8 cellular contexts compared by ENCODE assay signal in the genomic region with DNA sequence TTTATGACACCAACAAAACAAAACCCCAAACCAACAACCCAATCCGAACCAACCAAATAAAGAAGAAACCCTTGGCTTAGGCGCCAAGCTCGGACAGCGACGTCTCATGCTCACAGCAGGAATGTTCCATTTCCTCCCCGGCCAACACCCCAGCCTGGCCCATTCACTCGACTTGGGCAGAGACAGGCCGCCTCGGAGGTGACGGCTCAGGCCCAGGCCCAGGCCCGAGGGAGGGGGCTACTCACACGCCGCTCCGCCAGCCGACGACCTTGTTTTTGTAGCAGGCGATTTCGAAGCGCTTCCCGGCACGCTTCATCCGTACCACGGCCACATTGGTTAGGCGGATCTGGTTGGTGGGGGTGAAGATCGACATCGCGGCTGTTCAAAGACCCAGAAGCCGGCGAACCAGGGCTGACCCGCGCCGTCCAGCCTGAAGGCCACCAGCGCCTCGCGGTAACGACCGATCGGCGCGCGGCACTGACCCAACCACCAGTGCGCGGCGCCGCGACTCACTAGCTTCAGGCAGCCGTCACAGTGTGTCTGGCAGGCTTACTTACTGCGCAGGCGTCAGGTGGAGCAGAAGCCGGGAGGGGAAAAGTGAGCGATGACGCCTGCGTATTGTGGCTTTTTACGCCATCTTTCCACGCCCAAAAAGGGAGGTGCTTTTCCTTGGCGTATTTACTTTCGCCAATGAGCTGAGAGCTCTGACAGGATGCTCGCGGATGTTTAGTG. TPM values are rescaled to one million over a fixed set of nuclear protein-coding genes. Genes with fewer than 3 reads are reported as not detected.
DNase-seq lines count a peak whose midpoint lies in the region; ATAC-seq, FAIRE-seq and TF ChIP-seq lines count a peak whose summit lies in the region.
"Not testable (repeated sequence)": the region's sequence is repeated elsewhere in the genome, so short reads cannot be mapped to it uniquely, and the experiment has no call there.

A gene (minus strand): TSS at position 542 of the 732 bp plus-strand sequence. CDS start 169 bp downstream, at position 373.

- ATAC-seq in natural killer cell = peak; percentile 62 to 80 (median 65)

- TF ChIP-seq POLR2A in H54 (IDR thresholded peaks at IDR 0.05; ENCODE audit: low read depth, low read length) = peak; percentile 97
- peak; percentile 94 for TF ChIP-seq POLR2A in Raji (IDR thresholded peaks at IDR 0.05; ENCODE audit: insufficient read depth, low read depth, low read length)

- DNase-seq in EL (peak; percentile 99), fibroblast of peridontal ligament (ENCODE audit: extremely low read depth) (peak; percentile 99), natural killer cell (peak; percentile 88)
- DNase-seq in H54 (ENCODE audit: insufficient read length, low spot score) = not testable (repeated sequence)
- peak; percentile 84 for DNase-seq in activated T-helper 9 cell treated with anti-CD3 and anti-CD28 coated beads, Interleukin-2, amount 50 U/mL, for 16 hours (ENCODE audit: low read depth)
- DNase-seq in stimulated activated naive CD4-positive, alpha-beta T cell treated with Interleukin-2 at 50 U/mL for 16 hours (lab: John Stamatoyannopoulos, UW) = peak; percentile 91

- H3K4me2 ChIP-seq in Loucy (ENCODE audit: low read depth, low read length, poor library complexity, severe bottlenecking) = peak within 1 kb of the TSS; percentile 83

- not testable (repeated sequence) for H3K27me3 ChIP-seq in Loucy (ENCODE audit: insufficient read depth, low read length, poor library complexity, severe bottlenecking)

- peaks cover 29% of the 10 kb centered on the region in 2 donors for H3K4me1 Mint-ChIP-seq in natural killer cell

- H3K9me2 ChIP-seq in Loucy (replicated peaks; ENCODE audit: low read depth, low read length) = not testable (repeated sequence)

- FAIRE-seq in H54 (lab: Jason Lieb, UNC) = peak; percentile 77

- not testable (repeated sequence) for H3K27me3 Mint-ChIP-seq in natural killer cell (ENCODE audit: low read depth in 2 of 2)

- TF ChIP-seq CTCF in Loucy (conservative IDR thresholded peaks at IDR 0.05; ENCODE audit: low read length); natural killer cell (IDR thresholded peaks at IDR 0.05): not testable (repeated sequence)

- peak within 1 kb of the TSS; percentile 80 for H3K4me3 ChIP-seq in Loucy (ENCODE audit: low read length, poor library complexity, severe bottlenecking)

- H3K9me3 ChIP-seq in Loucy (ENCODE audit: insufficient read depth, low read depth, low read length) = not testable (repeated sequence)

- not testable (repeated sequence) for H3K36me3 ChIP-seq in Loucy (ENCODE audit: insufficient read depth, low read length)

- H4K20me1 ChIP-seq in Loucy (ENCODE audit: insufficient read depth, low read length, poor library complexity, severe bottlenecking) = not testable (repeated sequence)

- H3K4me3 Mint-ChIP-seq in natural killer cell = peak within 1 kb of the TSS; percentile 99

- intact Hi-C loops in natural killer cell (cut with micrococcal nuclease) = loop anchor here (2.0 to 10.0 kb wide), 4 partner anchors 150 to 1240 kb away; a partner anchor contains a TSS

- H3F3A ChIP-seq in Loucy (ENCODE audit: low read depth) = not testable (repeated sequence)

- peak within 1 kb of the TSS; percentile 93 for H2AFZ ChIP-seq in Loucy (ENCODE audit: low read length)

- not testable (repeated sequence) for H3K4me1 ChIP-seq in Loucy (ENCODE audit: insufficient read depth, low read length, poor library complexity, severe bottlenecking)

- H3K36me3 Mint-ChIP-seq in natural killer cell = not testable (repeated sequence)

- H3K27ac Mint-ChIP-seq in natural killer cell = peak within 1 kb of the TSS; percentile 95 to 96

- H3K79me2 ChIP-seq in Loucy (ENCODE audit: insufficient read depth, low read length) = peaks cover 34% of the 10 kb centered on the region

- H3K9ac ChIP-seq in Loucy (ENCODE audit: low read depth, low read length, poor library complexity, severe bottlenecking) = peak within 1 kb of the TSS; percentile 78

- H3K9me3 Mint-ChIP-seq in natural killer cell = not testable (repeated sequence)

RNA-seq across cellular contexts. Expression of the gene that starts here (rescaled TPM):
- 100 to 1,000 TPM; 183 to 308 (median 199) TPM for total RNA-seq in natural killer cell
